In the genomic region with DNA sequence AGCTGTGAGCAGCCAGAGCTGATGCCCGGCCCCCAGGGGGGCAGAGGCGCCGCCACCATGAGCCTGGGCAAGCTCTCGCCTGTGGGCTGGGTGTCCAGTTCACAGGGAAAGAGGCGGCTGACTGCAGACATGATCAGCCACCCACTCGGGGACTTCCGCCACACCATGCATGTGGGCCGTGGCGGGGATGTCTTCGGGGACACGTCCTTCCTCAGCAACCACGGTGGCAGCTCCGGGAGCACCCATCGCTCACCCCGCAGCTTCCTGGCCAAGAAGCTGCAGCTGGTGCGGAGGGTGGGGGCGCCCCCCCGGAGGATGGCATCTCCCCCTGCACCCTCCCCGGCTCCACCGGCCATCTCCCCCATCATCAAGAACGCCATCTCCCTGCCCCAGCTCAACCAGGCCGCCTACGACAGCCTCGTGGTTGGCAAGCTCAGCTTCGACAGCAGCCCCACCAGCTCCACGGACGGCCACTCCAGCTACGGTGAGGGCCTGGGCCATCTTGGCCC, we compare ENCODE assay signal across 1 cellular context.
TF ChIP-seq lines count a peak whose summit lies in the region.

No MANE protein-coding gene starts in this region.

TF ChIP-seq in GM12878, 131 proteins besides CTCF, POLR2A, EP300 and RAD21:
- TF ChIP-seq RCOR1 (conservative IDR thresholded peaks at IDR 0.05; ENCODE audit: low read depth, low read length) (no peak), CBX3 (IDR thresholded peaks at IDR 0.05; ENCODE audit: borderline replicate concordance, low read depth) (no peak), BRCA1 (IDR thresholded peaks at IDR 0.05; ENCODE audit: low read depth, low read length) (no peak), MEF2A (IDR thresholded peaks at IDR 0.05; ENCODE audit: insufficient read depth, low read depth, low read length) (no peak), KDM1A (IDR thresholded peaks at IDR 0.05; ENCODE audit: borderline replicate concordance) (no peak), LARP7 (IDR thresholded peaks at IDR 0.05) (no peak), DPF2 (IDR thresholded peaks at IDR 0.05) (no peak; the same call in 1 of the 2 replicates), SMC3 (IDR thresholded peaks at IDR 0.05; ENCODE audit: borderline replicate concordance, low read length) (no peak), NFYA (IDR thresholded peaks at IDR 0.05; ENCODE audit: borderline replicate concordance, low read depth, low read length) (no peak)
- TF ChIP-seq, protein P1, sequence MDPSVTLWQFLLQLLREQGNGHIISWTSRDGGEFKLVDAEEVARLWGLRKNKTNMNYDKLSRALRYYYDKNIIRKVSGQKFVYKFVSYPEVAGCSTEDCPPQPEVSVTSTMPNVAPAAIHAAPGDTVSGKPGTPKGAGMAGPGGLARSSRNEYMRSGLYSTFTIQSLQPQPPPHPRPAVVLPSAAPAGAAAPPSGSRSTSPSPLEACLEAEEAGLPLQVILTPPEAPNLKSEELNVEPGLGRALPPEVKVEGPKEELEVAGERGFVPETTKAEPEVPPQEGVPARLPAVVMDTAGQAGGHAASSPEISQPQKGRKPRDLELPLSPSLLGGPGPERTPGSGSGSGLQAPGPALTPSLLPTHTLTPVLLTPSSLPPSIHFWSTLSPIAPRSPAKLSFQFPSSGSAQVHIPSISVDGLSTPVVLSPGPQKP (IDR thresholded peaks at IDR 0.05; ENCODE audit: low read depth, low read length) = no peak
- TF ChIP-seq, protein P2, sequence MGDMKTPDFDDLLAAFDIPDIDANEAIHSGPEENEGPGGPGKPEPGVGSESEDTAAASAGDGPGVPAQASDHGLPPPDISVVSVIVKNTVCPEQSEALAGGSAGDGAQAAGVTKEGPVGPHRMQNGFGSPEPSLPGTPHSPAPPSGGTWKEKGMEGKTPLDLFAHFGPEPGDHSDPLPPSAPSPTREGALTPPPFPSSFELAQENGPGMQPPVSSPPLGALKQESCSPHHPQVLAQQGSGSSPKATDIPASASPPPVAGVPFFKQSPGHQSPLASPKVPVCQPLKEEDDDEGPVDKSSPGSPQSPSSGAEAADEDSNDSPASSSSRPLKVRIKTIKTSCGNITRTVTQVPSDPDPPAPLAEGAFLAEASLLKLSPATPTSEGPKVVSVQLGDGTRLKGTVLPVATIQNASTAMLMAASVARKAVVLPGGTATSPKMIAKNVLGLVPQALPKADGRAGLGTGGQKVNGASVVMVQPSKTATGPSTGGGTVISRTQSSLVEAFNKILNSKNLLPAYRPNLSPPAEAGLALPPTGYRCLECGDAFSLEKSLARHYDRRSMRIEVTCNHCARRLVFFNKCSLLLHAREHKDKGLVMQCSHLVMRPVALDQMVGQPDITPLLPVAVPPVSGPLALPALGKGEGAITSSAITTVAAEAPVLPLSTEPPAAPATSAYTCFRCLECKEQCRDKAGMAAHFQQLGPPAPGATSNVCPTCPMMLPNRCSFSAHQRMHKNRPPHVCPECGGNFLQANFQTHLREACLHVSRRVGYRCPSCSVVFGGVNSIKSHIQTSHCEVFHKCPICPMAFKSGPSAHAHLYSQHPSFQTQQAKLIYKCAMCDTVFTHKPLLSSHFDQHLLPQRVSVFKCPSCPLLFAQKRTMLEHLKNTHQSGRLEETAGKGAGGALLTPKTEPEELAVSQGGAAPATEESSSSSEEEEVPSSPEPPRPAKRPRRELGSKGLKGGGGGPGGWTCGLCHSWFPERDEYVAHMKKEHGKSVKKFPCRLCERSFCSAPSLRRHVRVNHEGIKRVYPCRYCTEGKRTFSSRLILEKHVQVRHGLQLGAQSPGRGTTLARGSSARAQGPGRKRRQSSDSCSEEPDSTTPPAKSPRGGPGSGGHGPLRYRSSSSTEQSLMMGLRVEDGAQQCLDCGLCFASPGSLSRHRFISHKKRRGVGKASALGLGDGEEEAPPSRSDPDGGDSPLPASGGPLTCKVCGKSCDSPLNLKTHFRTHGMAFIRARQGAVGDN (IDR thresholded peaks at IDR 0.05) = no peak
